1 cellular context compared by ENCODE assay signal in the genomic region with DNA sequence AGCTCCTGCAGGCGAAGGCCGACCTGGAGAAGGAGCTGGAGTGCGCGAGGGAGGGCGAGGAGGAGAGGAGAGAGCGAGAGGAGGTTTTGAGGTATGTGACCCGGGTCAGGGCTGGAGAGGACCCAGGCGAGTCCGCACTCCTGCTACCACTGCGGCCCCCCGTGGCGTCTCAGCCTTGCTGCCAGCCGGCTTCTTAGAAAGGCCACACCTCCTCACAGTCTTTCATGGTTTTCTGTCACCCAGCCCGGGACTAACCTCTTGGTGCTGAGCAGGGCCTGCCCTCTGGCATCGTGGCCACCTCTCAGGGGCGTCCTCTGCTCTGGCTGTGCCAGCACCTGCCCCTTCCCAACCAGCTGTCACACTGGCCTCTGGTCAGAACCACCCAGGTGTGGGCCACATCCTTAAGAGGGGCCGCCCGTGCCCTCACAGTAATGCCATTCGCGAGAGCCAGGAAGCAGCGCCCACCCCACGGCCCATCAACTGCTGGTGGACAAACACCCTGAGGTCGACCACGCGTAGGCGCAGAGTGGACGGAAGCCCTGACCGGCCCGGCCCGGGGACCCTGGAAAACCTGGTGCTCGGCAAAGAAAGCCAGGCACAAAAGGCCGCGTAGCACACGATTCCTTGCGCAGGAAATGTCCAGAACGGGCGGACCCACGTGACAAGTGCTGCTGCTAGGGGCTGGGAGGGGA.
TF ChIP-seq lines count a peak whose summit lies in the region.

No MANE protein-coding gene starts in this region.

TF ChIP-seq in WTC11, 78 proteins besides CTCF, POLR2A, EP300 and RAD21 (continued from another document):
- no peak for TF ChIP-seq SMAD3 (CRISPR knock-in tag; IDR thresholded peaks at IDR 0.05; ENCODE audit: borderline replicate concordance)
- no peak for TF ChIP-seq CREB1 (CRISPR knock-in tag; IDR thresholded peaks at IDR 0.05)
- no peak for TF ChIP-seq EMX1 (CRISPR knock-in tag; IDR thresholded peaks at IDR 0.05)
- TF ChIP-seq, protein P1, sequence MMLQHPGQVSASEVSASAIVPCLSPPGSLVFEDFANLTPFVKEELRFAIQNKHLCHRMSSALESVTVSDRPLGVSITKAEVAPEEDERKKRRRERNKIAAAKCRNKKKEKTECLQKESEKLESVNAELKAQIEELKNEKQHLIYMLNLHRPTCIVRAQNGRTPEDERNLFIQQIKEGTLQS (CRISPR knock-in tag; conservative IDR thresholded peaks at IDR 0.05): no peak
